ENCODE assay signal across 8 cellular contexts in genomic region chr13:99606322-99607089, GRCh38. TPM values are rescaled to one million over a fixed set of nuclear protein-coding genes. Genes with fewer than 3 reads are reported as not detected.
DNase-seq lines count a peak whose midpoint lies in the region; ATAC-seq and TF ChIP-seq lines count a peak whose summit lies in the region.

Gene CLYBL (plus strand): TSS chr13:99606690.

- in situ Hi-C loops in brain microvascular endothelial cell (cut with HindIII; ENCODE audit: low pct_ligation_motif_present, low sequenced_read_pairs): no loop called here

- DNase-seq in NCI-H2029 (lab: John Stamatoyannopoulos, UW) (peak; percentile 80), NCI-H2029 treated with DMSO at 0.1 percent for 48 hours (lab: John Stamatoyannopoulos, UW) (no peak), NCI-H187 (lab: John Stamatoyannopoulos, UW) (peak; percentile 79 to 85), UCSD-AML1 (lab: John Stamatoyannopoulos, UW; ENCODE audit: unreplicated experiment) (peak; percentile 91), brain microvascular endothelial cell (peak; percentile 60)

- TF ChIP-seq CTCF in brain microvascular endothelial cell (IDR thresholded peaks at IDR 0.05; ENCODE audit: low read depth, low read length, missing control alignments): no peak

- H3K9me3 ChIP-seq in iPS-18a (ENCODE audit: control insufficient read depth, low read depth, low read length) (no peaks in the 10 kb centered on the region), skeletal muscle satellite cell (replicated peaks; ENCODE audit: low read length) (no peaks in the 10 kb centered on the region)

- H3K4me1 ChIP-seq in iPS-18a (ENCODE audit: control insufficient read depth, low read depth, low read length) (peaks cover 6% of the 10 kb centered on the region), skeletal muscle satellite cell (ENCODE audit: control insufficient read depth, insufficient read depth, low read length) (peaks cover 8% of the 10 kb centered on the region)

- H3K27me3 ChIP-seq in brain microvascular endothelial cell (replicated peaks): no peaks in the 10 kb centered on the region
- no peaks in the 10 kb centered on the region for H3K27me3 ChIP-seq in iPS-18a (ENCODE audit: control insufficient read depth, insufficient read depth, low read length)
- H3K27me3 ChIP-seq in skeletal muscle satellite cell (ENCODE audit: control insufficient read depth, insufficient read depth, low read length): peaks cover under 1% of the 10 kb centered on the region

- H3K27ac ChIP-seq in brain microvascular endothelial cell (peak within 1 kb of the TSS; percentile 44), iPS-18a (ENCODE audit: low read length) (peak within 1 kb of the TSS; percentile 60)

- peak within 1 kb of the TSS; percentile 93 for H3K4me2 ChIP-seq in skeletal muscle satellite cell (ENCODE audit: low read length)

- peak within 1 kb of the TSS; percentile 80 for H3K4me3 ChIP-seq in brain microvascular endothelial cell (ENCODE audit: low read depth, low read length)
- H3K4me3 ChIP-seq in iPS-18a (ENCODE audit: low read length): peak within 1 kb of the TSS; percentile 83
- peak within 1 kb of the TSS; percentile 91 for H3K4me3 ChIP-seq in skeletal muscle satellite cell (ENCODE audit: low read length)

- peak within 1 kb of the TSS; percentile 79 for H3K9ac ChIP-seq in iPS-18a (ENCODE audit: low read length)
- peak within 1 kb of the TSS; percentile 79 for H3K9ac ChIP-seq in skeletal muscle satellite cell (ENCODE audit: low read depth, low read length)

- H3K36me3 ChIP-seq in brain microvascular endothelial cell (replicated peaks): no peaks in the 10 kb centered on the region
- H3K36me3 ChIP-seq in iPS-18a (ENCODE audit: control insufficient read depth, low read depth, low read length): no peaks in the 10 kb centered on the region
- H3K36me3 ChIP-seq in skeletal muscle satellite cell (ENCODE audit: insufficient read depth, low read length): no peaks in the 10 kb centered on the region

- ATAC-seq in HG02885 (IDR thresholded peaks at IDR 0.05; ENCODE audit: poor library complexity, unreplicated experiment): peak; percentile 84

RNA-seq across cellular contexts. Expression of gene CLYBL, which starts in this region (rescaled TPM):
- 1.5 and 1.8 TPM in 2 replicates for total RNA-seq in skeletal muscle satellite cell (2012; rRNA removed)
